Comparison of ENCODE assay signal across 8 cellular contexts in genomic region chr4:80125252-80126177, GRCh38. TPM values are rescaled to one million over a fixed set of nuclear protein-coding genes. Genes with fewer than 3 reads are reported as not detected.
A peak's percentile ranks its signal among the peaks of the same experiment; 100 is the strongest.
DNase-seq lines count a peak whose midpoint lies in the region; ATAC-seq, FAIRE-seq and TF ChIP-seq lines count a peak whose summit lies in the region.

No MANE protein-coding gene starts in this region.

- H3K36me3 Mint-ChIP-seq in stimulated activated effector memory CD8-positive, alpha-beta T cell treated with anti-CD3 and anti-CD28 coated beads, Interleukin-12 subunit alpha, Interleukin-12 subunit beta, amount 100 ng/mL, for 72 hours = no peaks in the 10 kb centered on the region

- H3K27ac ChIP-seq in Karpas-422 (ENCODE audit: low read length) = no peak overlapping the region

- peak overlapping the region; percentile 26 for H3K4me3 Mint-ChIP-seq in stimulated activated effector memory CD8-positive, alpha-beta T cell treated with anti-CD3 and anti-CD28 coated beads, Interleukin-12 subunit alpha, Interleukin-12 subunit beta, amount 100 ng/mL, for 72 hours

- H3K36me3 ChIP-seq in Karpas-422 (ENCODE audit: insufficient read depth, low read length) = no peaks in the 10 kb centered on the region

- H3K27ac Mint-ChIP-seq in stimulated activated effector memory CD8-positive, alpha-beta T cell treated with anti-CD3 and anti-CD28 coated beads, Interleukin-12 subunit alpha, Interleukin-12 subunit beta, amount 100 ng/mL, for 72 hours = peak overlapping the region; percentile 35

- no peaks in the 10 kb centered on the region for H3K27me3 ChIP-seq in Karpas-422 (ENCODE audit: low read length)

- H3K9me2 ChIP-seq in Karpas-422 (replicated peaks; ENCODE audit: insufficient read depth, low read length) = no peaks in the 10 kb centered on the region

- ATAC-seq in GM19463 (IDR thresholded peaks at IDR 0.05; ENCODE audit: unreplicated experiment) (peak; percentile 49), HG02973 (IDR thresholded peaks at IDR 0.05; ENCODE audit: unreplicated experiment) (no peak)
- peak; percentile 84 for ATAC-seq in stimulated activated effector memory CD8-positive, alpha-beta T cell treated with anti-CD3 and anti-CD28 coated beads, Interleukin-12 subunit alpha, Interleukin-12 subunit beta, amount 100 ng/mL, for 72 hours

- H3K4me3 ChIP-seq in Karpas-422 (ENCODE audit: low read length) = no peak overlapping the region

- no peaks in the 10 kb centered on the region for H3K79me2 ChIP-seq in Karpas-422 (ENCODE audit: low read length)

- no peaks in the 10 kb centered on the region for H3K4me1 ChIP-seq in Karpas-422 (ENCODE audit: low read length)

- peak; percentile 23 for TF ChIP-seq CTCF in D721Med (IDR thresholded peaks at IDR 0.05; ENCODE audit: insufficient read depth, missing control alignments)

- H2AFZ ChIP-seq in Karpas-422 (ENCODE audit: low read length) = no peak overlapping the region

- FAIRE-seq in D721Med (lab: Jason Lieb, UNC) = no peak

- H3K4me2 ChIP-seq in Karpas-422 (ENCODE audit: low read depth, low read length, poor library complexity, severe bottlenecking) = no peak overlapping the region

- DNase-seq in D721Med (ENCODE audit: insufficient read length, low spot score) (no peak), Karpas-422 (peak; percentile 41), fibroblast of gingiva (ENCODE audit: low read depth) (peak; percentile 23), GOT3 (lab: John Stamatoyannopoulos, UW) (no peak)
- peak; percentile 34 for DNase-seq in activated CD4-positive, alpha-beta T cell treated with anti-CD3 and anti-CD28 coated beads for 48 hours
- peak in 1 of 2 donors; percentile 57 for DNase-seq in stimulated activated effector memory CD8-positive, alpha-beta T cell treated with anti-CD3 and anti-CD28 coated beads, Interleukin-12 subunit alpha, Interleukin-12 subunit beta, amount 100 ng/mL, for 72 hours (ENCODE audit: low spot score in 2 of 2)

- H3K9me3 Mint-ChIP-seq in stimulated activated effector memory CD8-positive, alpha-beta T cell treated with anti-CD3 and anti-CD28 coated beads, Interleukin-12 subunit alpha, Interleukin-12 subunit beta, amount 100 ng/mL, for 72 hours = no peaks in the 10 kb centered on the region

- no peak overlapping the region for H3K9ac ChIP-seq in Karpas-422 (ENCODE audit: low read length)

- no peaks in the 10 kb centered on the region for H4K20me1 ChIP-seq in Karpas-422 (ENCODE audit: insufficient read depth, low read depth, low read length)

- no peaks in the 10 kb centered on the region for H3K9me3 ChIP-seq in Karpas-422 (ENCODE audit: low read length)

- peaks cover 52% of the 10 kb centered on the region for H3K4me1 Mint-ChIP-seq in stimulated activated effector memory CD8-positive, alpha-beta T cell treated with anti-CD3 and anti-CD28 coated beads, Interleukin-12 subunit alpha, Interleukin-12 subunit beta, amount 100 ng/mL, for 72 hours

RNA-seq across cellular contexts. Expression of gene ANTXR2, which starts 52.5 kb away (rescaled TPM):
- total RNA-seq in Karpas-422 (2014; rRNA removed; shearing (Covaris generic); ENCODE audit: low replicate concordance) = not detected in 2 replicates

Comparison
In these comparisons a context has a peak if more than half of its experiments do, and no peak if none do; other contexts are left out.
1. DNase-seq: peak in Karpas-422 (single experiment), activated CD4-positive, alpha-beta T cell treated with anti-CD3 and anti-CD28 coated beads for 48 hours (single experiment) and fibroblast of gingiva (single experiment); none in D721Med (single experiment) and GOT3 (single experiment).